In the genomic region with DNA sequence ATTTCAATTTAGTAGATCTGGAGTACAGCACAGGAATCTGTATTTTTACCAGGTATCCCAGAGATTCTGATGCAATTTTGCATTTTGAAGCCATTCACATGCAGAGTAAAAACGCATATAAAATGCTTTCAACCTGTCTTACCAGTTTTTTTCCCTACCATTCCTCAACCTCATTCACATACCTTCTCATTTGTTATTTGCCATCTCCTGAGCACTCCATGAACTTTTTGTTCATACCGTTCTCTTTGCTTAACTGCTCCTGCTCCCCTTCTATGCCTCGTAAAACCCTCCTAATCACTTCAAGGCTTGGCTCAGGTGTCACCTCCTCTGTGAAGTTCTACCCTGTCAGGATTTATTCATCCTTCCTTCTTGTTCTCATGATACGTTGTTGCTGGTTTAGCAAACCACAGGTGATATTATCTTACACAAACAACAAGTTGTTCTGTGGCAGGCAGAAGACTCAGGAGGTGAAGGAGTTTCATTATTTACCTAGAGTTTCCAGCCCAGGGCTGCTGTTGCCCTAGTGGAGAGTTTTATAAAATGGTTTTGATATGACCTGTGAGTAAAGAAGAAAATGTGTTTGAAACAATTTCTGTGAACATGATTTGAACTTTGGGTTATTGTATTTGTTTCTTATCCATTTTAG, we compare ENCODE assay signal across 8 cellular contexts. TPM values are rescaled to one million over a fixed set of nuclear protein-coding genes. Genes with fewer than 3 reads are reported as not detected.
DNase-seq lines count a peak whose midpoint lies in the region; ATAC-seq and TF ChIP-seq lines count a peak whose summit lies in the region.
"Not testable (repeated sequence)": the region's sequence is repeated elsewhere in the genome, so short reads cannot be mapped to it uniquely, and the experiment has no call there.

No MANE protein-coding gene starts in this region.

- not testable (repeated sequence) for H3K9me3 ChIP-seq in A673 (ENCODE audit: low read depth, low read length, poor library complexity, severe bottlenecking); endodermal cell (ENCODE audit: control insufficient read depth, low read length)

- H3K4me1 ChIP-seq in A673 (ENCODE audit: insufficient read depth, low read length, poor library complexity, severe bottlenecking); endodermal cell (ENCODE audit: control insufficient read depth, insufficient read depth, low read length): not testable (repeated sequence)
- peaks cover 17% of the 10 kb centered on the region for H3K4me1 ChIP-seq in GM23338 (ENCODE audit: insufficient read depth)

- 40 to 49% methylated on average over 3 to 4 of the region's 4 CpGs for WGBS in endodermal cell (ENCODE audit: insufficient coverage in 1 of 2, insufficient read length in 1 of 2), 2 experiments

- intact Hi-C loops in A673 (cut with micrococcal nuclease; ENCODE audit: unreplicated experiment) = not testable (repeated sequence)

- not testable (repeated sequence) for BruUV-seq in A673 (replicated peaks; lab: Mats Ljungman, UMichigan)

- H3K9me2 ChIP-seq in GM23338 (ENCODE audit: insufficient read depth) = not testable (repeated sequence)

- ATAC-seq in GM23338 = peak; percentile 90
- peak; percentile 79 for ATAC-seq in activated naive CD8-positive, alpha-beta T cell treated with anti-CD3 and anti-CD28 coated beads, Interleukin-2, amount 10 ng/mL, durations not matched to agents 7 days and 5 days (ENCODE audit: low read depth)
- ATAC-seq in left lobe of liver = peak; percentile 52

- not testable (repeated sequence) for H3K9ac ChIP-seq in endodermal cell (ENCODE audit: extremely low read depth, low read length, poor library complexity, severe bottlenecking)

- not testable (repeated sequence) for H4K20me1 ChIP-seq in GM23338 (replicated peaks; ENCODE audit: insufficient read depth)

- peak overlapping the region; percentile 93 for H3K27ac Mint-ChIP-seq in GM23338
- H3K27ac Mint-ChIP-seq in activated naive CD8-positive, alpha-beta T cell treated with anti-CD3 and anti-CD28 coated beads, Interleukin-2, amount 10 ng/mL, durations not matched to agents 7 days and 5 days = not testable (repeated sequence)
- peak overlapping the region; percentile 27 for H3K27ac Mint-ChIP-seq in endodermal cell
- peak overlapping the region; percentile 34 for H3K27ac Mint-ChIP-seq in progenitor cell of endocrine pancreas

- H3K36me3 ChIP-seq in A673 (ENCODE audit: insufficient read depth, low read length, poor library complexity, severe bottlenecking); GM23338 (ENCODE audit: insufficient read depth); endodermal cell (ENCODE audit: control insufficient read depth, insufficient read depth, low read length): not testable (repeated sequence)

- H3K79me2 ChIP-seq in GM23338 (replicated peaks; ENCODE audit: insufficient read depth) = peaks cover 20% of the 10 kb centered on the region

- H3F3A ChIP-seq in GM23338 (replicated peaks; ENCODE audit: low read depth) = not testable (repeated sequence)

- H3K36me3 Mint-ChIP-seq in GM23338 (ENCODE audit: low read depth); activated naive CD8-positive, alpha-beta T cell treated with anti-CD3 and anti-CD28 coated beads, Interleukin-2, amount 10 ng/mL, durations not matched to agents 7 days and 5 days; endodermal cell (ENCODE audit: low read depth): not testable (repeated sequence)
- peaks cover 13% of the 10 kb centered on the region for H3K36me3 Mint-ChIP-seq in progenitor cell of endocrine pancreas (ENCODE audit: insufficient read depth)

- not testable (repeated sequence) for H2AFZ ChIP-seq in GM23338

- peaks cover 40% of the 10 kb centered on the region for H3K4me1 Mint-ChIP-seq in GM23338
- peaks cover 14% of the 10 kb centered on the region for H3K4me1 Mint-ChIP-seq in activated naive CD8-positive, alpha-beta T cell treated with anti-CD3 and anti-CD28 coated beads, Interleukin-2, amount 10 ng/mL, durations not matched to agents 7 days and 5 days
- peaks cover 13% of the 10 kb centered on the region for H3K4me1 Mint-ChIP-seq in endodermal cell
- H3K4me1 Mint-ChIP-seq in progenitor cell of endocrine pancreas (ENCODE audit: low read depth) = peaks cover 18% of the 10 kb centered on the region

- H3K4me3 Mint-ChIP-seq in GM23338 (peak overlapping the region; percentile 58), endodermal cell (peak overlapping the region; percentile 19)
- H3K4me3 Mint-ChIP-seq in activated naive CD8-positive, alpha-beta T cell treated with anti-CD3 and anti-CD28 coated beads, Interleukin-2, amount 10 ng/mL, durations not matched to agents 7 days and 5 days; progenitor cell of endocrine pancreas (ENCODE audit: low read depth): not testable (repeated sequence)

- H3K9me3 Mint-ChIP-seq in GM23338; activated naive CD8-positive, alpha-beta T cell treated with anti-CD3 and anti-CD28 coated beads, Interleukin-2, amount 10 ng/mL, durations not matched to agents 7 days and 5 days; endodermal cell; progenitor cell of endocrine pancreas (ENCODE audit: low read depth): not testable (repeated sequence)

- not testable (repeated sequence) for H3K27me3 ChIP-seq in A673 (replicated peaks; ENCODE audit: insufficient read depth, low read depth, low read length, poor library complexity); GM23338 (ENCODE audit: insufficient read depth); endodermal cell (ENCODE audit: control insufficient read depth, insufficient read depth, low read length, poor library complexity, severe bottlenecking)

- H3K4me2 ChIP-seq in GM23338 = peak overlapping the region; percentile 56

- DNase-seq in A673 (ENCODE audit: low spot score); activated naive CD8-positive, alpha-beta T cell treated with anti-CD3 and anti-CD28 coated beads, Interleukin-2, amount 10 ng/mL, durations not matched to agents 7 days and 5 days; left lobe of liver (ENCODE audit: low spot score); progenitor cell of endocrine pancreas (ENCODE audit: low spot score, unreplicated experiment): not testable (repeated sequence)
- DNase-seq in GM23338 (ENCODE audit: low spot score) (peak; percentile 77), NCI-H187 treated with DMSO at 0.1 percent for 48 hours (lab: John Stamatoyannopoulos, UW) (peak; percentile 67), endodermal cell (peak; percentile 51)

- POLR2A ChIA-PET in A673 (lab: Charles Lee; ENCODE audit: low non-redundant PET); activated naive CD8-positive, alpha-beta T cell treated with anti-CD3 and anti-CD28 coated beads, Interleukin-2, amount 10 ng/mL, durations not matched to agents 7 days and 5 days (lab: Charles Lee): not testable (repeated sequence)

- not testable (repeated sequence) for H3K4me3 ChIP-seq in A673 (ENCODE audit: low read depth, low read length, poor library complexity, severe bottlenecking); endodermal cell (ENCODE audit: low read length)
- H3K4me3 ChIP-seq in GM23338 = peak overlapping the region; percentile 22

- not testable (repeated sequence) for H3K27me3 Mint-ChIP-seq in GM23338 (ENCODE audit: insufficient read depth, low read depth, poor library complexity); activated naive CD8-positive, alpha-beta T cell treated with anti-CD3 and anti-CD28 coated beads, Interleukin-2, amount 10 ng/mL, durations not matched to agents 7 days and 5 days; endodermal cell (ENCODE audit: insufficient read depth); progenitor cell of endocrine pancreas

- not testable (repeated sequence) for H3K27ac ChIP-seq in A673 (ENCODE audit: low read depth, low read length, poor library complexity, severe bottlenecking); endodermal cell (ENCODE audit: low read depth, low read length)
- H3K27ac ChIP-seq in GM23338 (ENCODE audit: low read depth) = peak overlapping the region; percentile 84
- H3K27ac ChIP-seq in VCaP = peak overlapping the region; percentile 91

- 0 out of 2 replicates have a peak, but pooled peaks have one; percentile 14 for TF ChIP-seq CTCF in A673 (conservative IDR thresholded peaks at IDR 0.05; ENCODE audit: low read depth, low read length)
- peak in 1 of 2 experiments; percentile 26; a peak in 2 of 4 replicates for TF ChIP-seq CTCF in GM23338 (conservative IDR thresholded peaks at IDR 0.05; ENCODE audit: low read depth in 2 of 2)
- TF ChIP-seq CTCF in VCaP (conservative IDR thresholded peaks at IDR 0.05) = peak; percentile 65
- TF ChIP-seq CTCF in endodermal cell (conservative IDR thresholded peaks at IDR 0.05) = peak; percentile 75
- peak; percentile 47 for TF ChIP-seq CTCF in progenitor cell of endocrine pancreas (IDR thresholded peaks at IDR 0.05; ENCODE audit: unreplicated experiment)

- CTCF ChIA-PET in A673 (lab: Charles Lee) = not testable (repeated sequence)

RNA-seq across cellular contexts. Expression of gene PPP1R12B, which starts 31.5 kb away (rescaled TPM):
- 17.0 and 18.6 TPM in 2 replicates for total RNA-seq in A673 (2021)
- 13.8 and 29.2 TPM in 2 replicates for total RNA-seq in GM23338 (2014; rRNA removed; shearing (Covaris generic))
- 9.1 and 13.2 TPM in 2 replicates for polyA plus RNA-seq in GM23338 (2016; fragmentation: Nextera tagmentation; extraction: Ambion mirVana)
- 10 to 100 TPM; 26.9 to 27.7 TPM for total RNA-seq in activated naive CD8-positive, alpha-beta T cell treated with anti-CD3 and anti-CD28 coated beads, Interleukin-2, amount 10 ng/mL, durations not matched to agents 7 days and 5 days
- total RNA-seq in endodermal cell = 10 to 100 TPM; 19.2 to 20.3 TPM
- polyA plus RNA-seq in endodermal cell (2013, experiment 1 of 2) = 7.9 TPM
- 10.5 TPM for polyA plus RNA-seq in endodermal cell (2013, experiment 2 of 2)
- total RNA-seq in left lobe of liver = 14.6 TPM
- 41.1 and 44.9 TPM in 2 replicates for total RNA-seq in progenitor cell of endocrine pancreas

RNA-seq across cellular contexts. Expression of gene UBE2T, which starts 38.3 kb away (rescaled TPM):
- 62.5 and 63.4 TPM in 2 replicates for total RNA-seq in A673 (2021)
- total RNA-seq in GM23338 (2014; rRNA removed; shearing (Covaris generic)) = 91.4 and 96.8 TPM in 2 replicates
- 127 and 136 TPM in 2 replicates for polyA plus RNA-seq in GM23338 (2016; fragmentation: Nextera tagmentation; extraction: Ambion mirVana)
- 10 to 100 TPM; 53.4 to 59.3 TPM for total RNA-seq in activated naive CD8-positive, alpha-beta T cell treated with anti-CD3 and anti-CD28 coated beads, Interleukin-2, amount 10 ng/mL, durations not matched to agents 7 days and 5 days
- 10 to 100 TPM; 41.2 to 64.3 TPM for total RNA-seq in endodermal cell
- polyA plus RNA-seq in endodermal cell (2013, experiment 1 of 2) = 125 TPM
- 145 TPM for polyA plus RNA-seq in endodermal cell (2013, experiment 2 of 2)
- 1.1 TPM for total RNA-seq in left lobe of liver
- 25.5 and 30.6 TPM in 2 replicates for total RNA-seq in progenitor cell of endocrine pancreas

Comparison
In these comparisons a context has a peak if more than half of its experiments do, and no peak if none do; other contexts are left out.
1. RNA of gene UBE2T, which starts 38.3 kb away (total RNA-seq): 91.4 to 96.8 TPM in GM23338, 41.2 to 64.3 TPM in endodermal cell, 62.5 to 63.4 TPM in A673, 53.4 to 59.3 TPM in activated naive CD8-positive, alpha-beta T cell treated with anti-CD3 and anti-CD28 coated beads, Interleukin-2, amount 10 ng/mL, durations not matched to agents 7 days and 5 days and 25.5 to 30.6 TPM in progenitor cell of endocrine pancreas; 1.1 TPM in left lobe of liver (single experiment); every median in the first group is over 10 times any median in the second.
2. Peak in every context shown above with its lines, with median percentiles within 50 percentile points of each other: ATAC-seq.